In the genomic region with DNA sequence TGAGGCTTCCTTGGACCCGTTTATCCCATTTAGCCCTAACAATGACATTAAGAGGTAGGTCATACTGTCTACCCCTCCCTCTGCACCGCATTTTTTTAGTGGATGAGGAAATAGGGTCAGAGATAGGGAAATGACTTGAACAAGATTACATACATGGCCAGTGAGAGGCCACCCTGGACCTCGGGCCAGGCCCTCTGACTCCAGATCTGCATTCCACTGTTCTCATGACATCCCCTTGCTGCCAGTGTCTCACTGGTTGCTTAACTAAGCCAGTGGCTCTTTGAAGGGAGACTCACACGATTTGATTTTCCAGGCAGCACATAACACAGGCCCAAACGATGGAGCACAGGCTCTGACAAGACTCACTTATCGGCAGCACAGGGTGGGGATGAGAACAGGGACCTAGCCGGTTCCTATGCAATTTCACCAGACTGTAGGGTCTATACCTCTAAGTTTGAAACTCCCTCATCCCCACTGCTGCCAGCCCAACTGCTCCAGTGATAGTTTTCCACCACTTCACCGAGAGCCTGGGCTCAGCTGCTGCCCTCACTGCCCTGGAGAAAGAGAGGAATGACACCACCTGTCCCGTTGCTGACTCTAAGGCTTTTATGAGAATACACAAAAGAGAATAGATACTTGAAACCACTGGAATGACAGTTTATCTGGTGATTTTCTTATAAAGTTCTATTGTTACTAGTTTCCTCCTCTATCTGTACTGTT, we compare ENCODE assay signal across 16 cellular contexts. TPM values are rescaled to one million over a fixed set of nuclear protein-coding genes. Genes with fewer than 3 reads are reported as not detected.
DNase-seq lines count a peak whose midpoint lies in the region; ATAC-seq and TF ChIP-seq lines count a peak whose summit lies in the region.
"Had no signal": no experiment of that assay in that cellular context is flagged by ENCODE, and none has a peak within 500 bp of the region (broad histone marks: within the 10 kb centered on the region; RNA-seq: fewer than 3 reads in every experiment).

No MANE protein-coding gene starts in this region.

- TF ChIP-seq CTCF in DOHH2 (IDR thresholded peaks at IDR 0.05; ENCODE audit: low read depth, low read length, poor library complexity, severe bottlenecking) = no peak
- no peak for TF ChIP-seq CTCF in BE2C (IDR thresholded peaks at IDR 0.05; ENCODE audit: low read depth, low read length)

- H4K20me1 ChIP-seq in DOHH2 (ENCODE audit: control insufficient read depth, insufficient read depth, low read depth, low read length) = no peaks in the 10 kb centered on the region

- peak; percentile 34 to 78 for ATAC-seq in right cardiac atrium
- ATAC-seq: activated T-helper 17 cell treated with anti-CD3 and anti-CD28 coated beads, Interleukin-2, amount 50 U/mL, for 72 hours had no signal

- no peak for DNase-seq in adipocyte (ENCODE audit: low read depth)
- peak in 2 of 3 donors; percentile 57 to 69 for DNase-seq in right cardiac atrium
- DNase-seq in stimulated activated CD4-positive, alpha-beta T cell treated with anti-CD3 and anti-CD28 coated beads, Interleukin-4, amount 100 ng/mL, for 24 hours = no peak
- DNase-seq in BE2C = no peak
- DNase-seq in T-helper 9 cell = no peak
- DNase-seq in activated CD8-positive, alpha-beta memory T cell treated with anti-CD3 and anti-CD28 coated beads, Interleukin-2, amount 50 U/mL, for 4 hours = no peak
- DNase-seq: activated CD4-positive, alpha-beta memory T cell treated with anti-CD3 and anti-CD28 coated beads, Interleukin-2, amount 10 ng/mL, durations not matched to agents 7 days and 5 days; amygdala; DMS 273 treated with DMSO at 0.1 percent for 48 hours; hippocampal formation; NCI-H69; nucleus accumbens; PC-9 had no signal

- intact Hi-C loops in right cardiac atrium (cut with DNase I) = no loop called here

- H3K4me1 ChIP-seq in DOHH2 (ENCODE audit: control insufficient read depth, low read length) (peaks cover 94% of the 10 kb centered on the region), adipocyte (ENCODE audit: control insufficient read depth, insufficient read depth, low read length) (peaks cover 45% of the 10 kb centered on the region), right cardiac atrium (ENCODE audit: control insufficient read depth, insufficient read depth, low read length) (peaks cover 28% of the 10 kb centered on the region), skeletal muscle tissue (ENCODE audit: control insufficient read depth in 3 of 3, insufficient read depth in 3 of 3, low read length in 3 of 3) (peaks cover 68 to 76% (median 73%) of the 10 kb centered on the region in 3 donors), BE2C (no peaks in the 10 kb centered on the region)

- peak overlapping the region; percentile 96 for H3K27ac ChIP-seq in DOHH2 (ENCODE audit: low read depth, low read length)
- H3K27ac ChIP-seq in right cardiac atrium (ENCODE audit: low read length) = no peak overlapping the region
- peak overlapping the region; percentile 21 for H3K27ac ChIP-seq in skeletal muscle tissue (ENCODE audit: low read depth, low read length)
- H3K27ac ChIP-seq: PC-9 had no signal

- H3K36me3 ChIP-seq in DOHH2 (ENCODE audit: control insufficient read depth, low read length) (peaks cover 62% of the 10 kb centered on the region), adipocyte (ENCODE audit: control insufficient read depth, insufficient read depth, low read length, severe bottlenecking) (peaks cover 67% of the 10 kb centered on the region), skeletal muscle tissue (ENCODE audit: control insufficient read depth in 3 of 3, insufficient read depth in 3 of 3, low read length in 3 of 3) (peaks cover 2 to 13% (median 9%) of the 10 kb centered on the region in 3 donors), BE2C (peaks cover 6% of the 10 kb centered on the region; the same call in 1 of the 2 replicates)

- H3K9me3 ChIP-seq in DOHH2 (ENCODE audit: control insufficient read depth, insufficient read depth, low read length) (no peaks in the 10 kb centered on the region), adipocyte (ENCODE audit: control insufficient read depth, low read length) (peaks cover 5% of the 10 kb centered on the region), right cardiac atrium (ENCODE audit: control insufficient read depth, low read length) (no peaks in the 10 kb centered on the region), skeletal muscle tissue (ENCODE audit: control insufficient read depth in 3 of 3, low read length in 3 of 3) (peaks cover 0 to 6% (median 0%) of the 10 kb centered on the region in 3 donors), BE2C (no peaks in the 10 kb centered on the region)

- WGBS in right cardiac atrium = 36% methylated on average over 9 of the region's 9 CpGs

- H3K79me2 ChIP-seq in DOHH2 (ENCODE audit: control insufficient read depth, low read length) = peaks cover 94% of the 10 kb centered on the region

- H3K9me2 ChIP-seq in DOHH2 (replicated peaks; ENCODE audit: control insufficient read depth, low read length) = no peaks in the 10 kb centered on the region

- H3K27me3 ChIP-seq in DOHH2 (ENCODE audit: control insufficient read depth, low read length) (no peaks in the 10 kb centered on the region), adipocyte (replicated peaks; ENCODE audit: control insufficient read depth, insufficient read depth, low read length) (no peaks in the 10 kb centered on the region), right cardiac atrium (ENCODE audit: control insufficient read depth, insufficient read depth) (no peaks in the 10 kb centered on the region), skeletal muscle tissue (ENCODE audit: control insufficient read depth in 3 of 3, insufficient read depth in 3 of 3, low read length in 3 of 3) (no peaks in the 10 kb centered on the region), BE2C (no peaks in the 10 kb centered on the region)

- peak overlapping the region; percentile 47 for H3K9ac ChIP-seq in adipocyte (ENCODE audit: low read length)
- peak overlapping the region in 1 of 3 donors; percentile 63 for H3K9ac ChIP-seq in skeletal muscle tissue (ENCODE audit: low read depth in 1 of 3, low read length in 3 of 3)

- H3K4me2 ChIP-seq in DOHH2 (ENCODE audit: low read length) = peak overlapping the region; percentile 95
- H3K4me2 ChIP-seq: PC-9 had no signal

- peaks cover 21% of the 10 kb centered on the region for H3F3A ChIP-seq in DOHH2 (ENCODE audit: control insufficient read depth, insufficient read depth)

- H3K4me3 ChIP-seq in DOHH2 (ENCODE audit: low read length) = peak overlapping the region; percentile 54
- H3K4me3 ChIP-seq in adipocyte (ENCODE audit: low read length) = no peak overlapping the region
- H3K4me3 ChIP-seq in right cardiac atrium (ENCODE audit: low read length) = no peak overlapping the region
- H3K4me3 ChIP-seq in skeletal muscle tissue (ENCODE audit: low read length in 3 of 3) = peak overlapping the region in 2 of 3 donors; percentile 13 to 41
- no peak overlapping the region for H3K4me3 ChIP-seq in BE2C (ENCODE audit: low read depth, low read length)
- H3K4me3 ChIP-seq: PC-9 had no signal

RNA-seq across cellular contexts. Expression of a gene that starts 19.5 kb away (rescaled TPM):
- 1 to 10 TPM; 3.4 to 7.0 (median 6.3) TPM for total RNA-seq in right cardiac atrium
- polyA plus RNA-seq in right cardiac atrium = 3.5 TPM
- 2.6 TPM for total RNA-seq in skeletal muscle tissue
- 7.3 TPM for polyA plus RNA-seq in BE2C (2012; ENCODE audit: insufficient read depth, insufficient read length, low read depth)

RNA-seq across cellular contexts. Expression of a gene that starts 19.6 kb away (rescaled TPM):
- total RNA-seq in right cardiac atrium = 100 to 1,000 TPM; 144 to 169 (median 162) TPM
- polyA plus RNA-seq in right cardiac atrium = 103 TPM
- total RNA-seq in skeletal muscle tissue = 42.3 TPM
- polyA plus RNA-seq in BE2C (2012; ENCODE audit: insufficient read depth, insufficient read length, low read depth) = 54.3 TPM

RNA-seq across cellular contexts. Expression of a gene that starts 55.0 kb away (rescaled TPM):
- total RNA-seq in right cardiac atrium = 10 to 100 TPM in 3 of 4 donors, 1 to 10 TPM in 1; 9.5 to 14.1 (median 12.2) TPM
- 10.1 TPM for polyA plus RNA-seq in right cardiac atrium
- total RNA-seq in skeletal muscle tissue = 29.7 TPM
- 26.1 TPM for polyA plus RNA-seq in BE2C (2012; ENCODE audit: insufficient read depth, insufficient read length, low read depth)

RNA-seq across cellular contexts. Expression of a gene that starts 55.1 kb away (rescaled TPM):
- 10 to 100 TPM; 14.2 to 20.1 (median 17.3) TPM for total RNA-seq in right cardiac atrium
- 18.8 TPM for polyA plus RNA-seq in right cardiac atrium
- 24.0 TPM for total RNA-seq in skeletal muscle tissue
- 13.3 TPM for polyA plus RNA-seq in BE2C (2012; ENCODE audit: insufficient read depth, insufficient read length, low read depth)

Comparison
In these comparisons a context has a peak if more than half of its experiments do, and no peak if none do; other contexts are left out.
1. H3K4me3 ChIP-seq: peak in DOHH2 (single experiment) and skeletal muscle tissue (2 of 3); none in adipocyte (single experiment), right cardiac atrium (single experiment) and BE2C (single experiment).
2. DNase-seq: peak in right cardiac atrium (2 of 3); none in adipocyte (single experiment), stimulated activated CD4-positive, alpha-beta T cell treated with anti-CD3 and anti-CD28 coated beads, Interleukin-4, amount 100 ng/mL, for 24 hours (single experiment), BE2C (single experiment), T-helper 9 cell (single experiment) and activated CD8-positive, alpha-beta memory T cell treated with anti-CD3 and anti-CD28 coated beads, Interleukin-2, amount 50 U/mL, for 4 hours (single experiment).